Comparison of ENCODE assay signal across 25 cellular contexts in the genomic region with DNA sequence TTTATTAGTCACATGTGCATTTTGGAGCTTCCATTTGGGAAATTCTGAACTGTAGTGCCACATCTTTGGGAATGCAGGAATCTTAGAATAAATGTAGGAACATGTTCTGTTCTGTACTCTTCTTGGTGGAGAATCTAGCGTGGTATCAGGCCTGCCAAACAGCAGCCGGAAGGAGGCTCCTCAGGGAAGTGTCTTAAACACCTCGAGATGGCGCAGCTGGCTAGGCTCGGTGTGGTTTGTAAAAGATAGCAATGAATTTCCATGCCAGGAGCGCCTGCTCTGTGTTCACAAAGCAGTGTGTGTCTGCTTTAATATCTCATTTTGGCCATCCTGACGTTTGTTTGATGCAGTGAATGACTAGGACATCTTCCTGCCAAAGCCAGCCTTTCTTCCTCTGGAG.
"Had no signal": no experiment of that assay in that cellular context is flagged by ENCODE, and none has a peak within 500 bp of the region (broad histone marks: within the 10 kb centered on the region; RNA-seq: fewer than 3 reads in every experiment).

No MANE protein-coding gene starts in this region.

- H3K36me3 ChIP-seq: colonic mucosa had no signal

- H3K4me1 ChIP-seq: colonic mucosa, pancreas, right atrium auricular region had no signal

- DNase-seq: colonic mucosa; effector memory CD4-positive, alpha-beta T cell; esophagus squamous epithelium; head of caudate nucleus; kidney; mesenchymal stem cell; naive thymus-derived CD4-positive, alpha-beta T cell; pancreas; stimulated activated CD4-positive, alpha-beta T cell treated with anti-CD3 and anti-CD28 coated beads, Interleukin-2, amount 100 ng/mL, for 24 hours; stimulated activated CD4-positive, alpha-beta T cell treated with anti-CD3 and anti-CD28 coated beads, Interleukin-4, amount 100 ng/mL, for 24 hours; stimulated activated naive CD4-positive, alpha-beta T cell treated with Interleukin-2 at 50 U/mL for 16 hours; stomach; upper lobe of left lung had no signal

- ATAC-seq: naive thymus-derived CD4-positive, alpha-beta T cell; sciatic nerve; stimulated activated effector memory CD8-positive, alpha-beta T cell treated with anti-CD3 and anti-CD28 coated beads, Interleukin-12 subunit alpha, Interleukin-12 subunit beta, amount 100 ng/mL, for 72 hours had no signal

- FAIRE-seq: endothelial cell of umbilical vein, frontal cortex, kidney, pancreas, urothelium cell line had no signal

- H3K4me3 ChIP-seq: colonic mucosa, esophagus squamous epithelium, pancreas, right atrium auricular region, stomach, thyroid gland, upper lobe of left lung had no signal

- H3K9me3 Mint-ChIP-seq: central memory CD8-positive, alpha-beta T cell; dendritic cell treated with granulocyte-macrophage colony-stimulating factor and Interleukin-4, amounts not matched to agents 40 ng/mL and 50 ng/mL, for 4 days; mesothelial cell of epicardium; naive thymus-derived CD4-positive, alpha-beta T cell; stimulated activated effector memory CD8-positive, alpha-beta T cell treated with anti-CD3 and anti-CD28 coated beads, Interleukin-12 subunit alpha, Interleukin-12 subunit beta, amount 100 ng/mL, for 72 hours had no signal

- H3K27me3 ChIP-seq: colonic mucosa, esophagus squamous epithelium, neutrophil, pancreas, right atrium auricular region, stomach, thyroid gland, upper lobe of left lung had no signal

- H3K27me3 Mint-ChIP-seq: central memory CD8-positive, alpha-beta T cell; dendritic cell treated with granulocyte-macrophage colony-stimulating factor and Interleukin-4, amounts not matched to agents 40 ng/mL and 50 ng/mL, for 4 days; naive thymus-derived CD4-positive, alpha-beta T cell; progenitor cell of endocrine pancreas had no signal

- H3K27ac Mint-ChIP-seq: dendritic cell treated with granulocyte-macrophage colony-stimulating factor and Interleukin-4, amounts not matched to agents 40 ng/mL and 50 ng/mL, for 4 days; naive thymus-derived CD4-positive, alpha-beta T cell; stimulated activated effector memory CD8-positive, alpha-beta T cell treated with anti-CD3 and anti-CD28 coated beads, Interleukin-12 subunit alpha, Interleukin-12 subunit beta, amount 100 ng/mL, for 72 hours had no signal

- H3K9me3 ChIP-seq: colonic mucosa, esophagus squamous epithelium, neutrophil, pancreas, right atrium auricular region, stomach, thyroid gland, upper lobe of left lung had no signal

- H3K4me3 Mint-ChIP-seq: central memory CD8-positive, alpha-beta T cell; dendritic cell treated with granulocyte-macrophage colony-stimulating factor and Interleukin-4, amounts not matched to agents 40 ng/mL and 50 ng/mL, for 4 days; mesothelial cell of epicardium; naive thymus-derived CD4-positive, alpha-beta T cell; stimulated activated effector memory CD8-positive, alpha-beta T cell treated with anti-CD3 and anti-CD28 coated beads, Interleukin-12 subunit alpha, Interleukin-12 subunit beta, amount 100 ng/mL, for 72 hours had no signal

- H3K27ac ChIP-seq: colonic mucosa, neutrophil, pancreas, right atrium auricular region, stomach, upper lobe of left lung had no signal

- H3K4me1 Mint-ChIP-seq: central memory CD8-positive, alpha-beta T cell; stimulated activated effector memory CD8-positive, alpha-beta T cell treated with anti-CD3 and anti-CD28 coated beads, Interleukin-12 subunit alpha, Interleukin-12 subunit beta, amount 100 ng/mL, for 72 hours had no signal
